8 cellular contexts compared by ENCODE assay signal in the genomic region with DNA sequence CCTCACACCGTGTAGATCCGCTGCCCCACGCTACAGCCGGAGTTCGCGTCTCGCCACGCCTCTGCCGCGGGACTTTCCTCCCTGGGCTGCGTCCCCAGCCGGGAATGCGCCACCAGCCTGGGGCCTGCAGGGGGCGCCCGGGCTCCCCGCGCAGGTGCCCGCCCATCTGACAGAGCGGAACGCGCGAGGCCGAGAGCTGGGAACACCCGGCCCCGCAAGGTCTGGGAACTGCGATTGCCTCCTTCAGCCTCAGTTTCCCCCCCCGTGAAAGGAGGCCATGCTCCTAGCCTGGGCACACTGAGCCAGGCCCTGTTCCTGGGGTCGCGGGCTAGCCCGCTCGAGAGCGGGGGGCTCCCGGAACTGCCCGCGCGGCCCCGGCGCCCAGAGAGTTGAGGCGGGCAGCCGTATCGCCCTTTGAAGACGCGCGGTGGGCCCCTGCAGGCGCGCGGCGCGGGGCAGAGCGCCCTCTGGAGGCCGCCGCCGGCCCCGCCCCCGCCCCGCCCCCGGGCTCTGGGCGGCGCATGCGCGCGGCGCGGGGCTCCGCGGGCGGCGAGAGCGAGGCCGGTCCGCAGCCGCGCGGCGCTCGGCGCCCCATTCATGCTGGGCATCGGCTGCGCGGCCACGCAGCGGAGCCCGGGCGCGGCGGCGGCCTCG. TPM values are rescaled to one million over a fixed set of nuclear protein-coding genes. Genes with fewer than 3 reads are reported as not detected.
A peak's percentile ranks its signal among the peaks of the same experiment; 100 is the strongest.
DNase-seq lines count a peak whose midpoint lies in the region; ATAC-seq, FAIRE-seq and TF ChIP-seq lines count a peak whose summit lies in the region.

A gene (plus strand): TSS at position 594 of the 654 bp plus-strand sequence. CDS start 5,479 bp downstream, outside the sequence.

- H3K4me1 Mint-ChIP-seq in activated T-cell treated with anti-CD3 and anti-CD28 coated beads, Interleukin-2, amount 50 U/mL, for 24 hours (ENCODE audit: low read depth), result peaks cover 19% of the 10 kb centered on the region
- H3K4me1 Mint-ChIP-seq in naive thymus-derived CD4-positive, alpha-beta T cell, result peaks cover 0 to 28% (median 9%) of the 10 kb centered on the region in 7 donors
- H3K4me1 Mint-ChIP-seq in stimulated activated naive B cell treated with anti-CD40 and anti-IgM and Interleukin-4, amounts not matched to agents 10 μg/mL and 1 μg/mL and 100 μg/mL, for 72 hours, result peaks cover 41 to 60% of the 10 kb centered on the region in 2 donors

- DNase-seq in DMS 273 (lab: John Stamatoyannopoulos, UW; ENCODE audit: unreplicated experiment) (peak; percentile 92), HTR-8/SVneo (ENCODE audit: insufficient read length, low spot score) (peak; percentile 83), PC-3 (peak; percentile 77), esophagus squamous epithelium (lab: John Stamatoyannopoulos, UW) (peak; percentile 58)
- peak; percentile 94 for DNase-seq in activated T-cell treated with anti-CD3 and anti-CD28 coated beads, Interleukin-2, amount 50 U/mL, for 24 hours
- DNase-seq in naive thymus-derived CD4-positive, alpha-beta T cell, result peak; percentile 78 to 94 (median 90)
- DNase-seq in stimulated activated naive B cell treated with anti-CD40 and anti-IgM and Interleukin-4, amounts not matched to agents 10 μg/mL and 1 μg/mL and 100 μg/mL, for 72 hours, result peak; percentile 90

- ATAC-seq in GM21367 (IDR thresholded peaks at IDR 0.05; ENCODE audit: unreplicated experiment), result peak; percentile 54
- peak; percentile 74 for ATAC-seq in PC-3
- ATAC-seq in naive thymus-derived CD4-positive, alpha-beta T cell, result peak; percentile 91
- ATAC-seq in stimulated activated naive B cell treated with anti-CD40 and anti-IgM and Interleukin-4, amounts not matched to agents 10 μg/mL and 1 μg/mL and 100 μg/mL, for 72 hours (replicated peaks), result peak; percentile 72 to 74

- peaks cover 41% of the 10 kb centered on the region for H3K79me2 ChIP-seq in PC-3 (ENCODE audit: low read length)

- H3K27ac Mint-ChIP-seq in activated T-cell treated with anti-CD3 and anti-CD28 coated beads, Interleukin-2, amount 50 U/mL, for 24 hours, result peak within 1 kb of the TSS; percentile 90
- H3K27ac Mint-ChIP-seq in naive thymus-derived CD4-positive, alpha-beta T cell, result peak within 1 kb of the TSS; percentile 79 to 96 (median 90)
- peak within 1 kb of the TSS; percentile 97 for H3K27ac Mint-ChIP-seq in stimulated activated naive B cell treated with anti-CD40 and anti-IgM and Interleukin-4, amounts not matched to agents 10 μg/mL and 1 μg/mL and 100 μg/mL, for 72 hours

- peaks cover 16% of the 10 kb centered on the region for H3K27me3 Mint-ChIP-seq in activated T-cell treated with anti-CD3 and anti-CD28 coated beads, Interleukin-2, amount 50 U/mL, for 24 hours
- H3K27me3 Mint-ChIP-seq in naive thymus-derived CD4-positive, alpha-beta T cell, result peaks cover 5 to 19% (median 11%) of the 10 kb centered on the region in 5 donors
- H3K27me3 Mint-ChIP-seq in stimulated activated naive B cell treated with anti-CD40 and anti-IgM and Interleukin-4, amounts not matched to agents 10 μg/mL and 1 μg/mL and 100 μg/mL, for 72 hours, result peaks cover 20 to 28% of the 10 kb centered on the region in 2 donors

- H3K4me3 Mint-ChIP-seq in activated T-cell treated with anti-CD3 and anti-CD28 coated beads, Interleukin-2, amount 50 U/mL, for 24 hours, result peak within 1 kb of the TSS; percentile 78
- peak within 1 kb of the TSS; percentile 83 to 92 (median 88) for H3K4me3 Mint-ChIP-seq in naive thymus-derived CD4-positive, alpha-beta T cell
- H3K4me3 Mint-ChIP-seq in stimulated activated naive B cell treated with anti-CD40 and anti-IgM and Interleukin-4, amounts not matched to agents 10 μg/mL and 1 μg/mL and 100 μg/mL, for 72 hours, result peak within 1 kb of the TSS; percentile 83 to 86

- H3K4me2 ChIP-seq in PC-3 (ENCODE audit: low read length), result peak within 1 kb of the TSS; percentile 90

- H2AFZ ChIP-seq in PC-3 (ENCODE audit: low read length), result peak within 1 kb of the TSS; percentile 96

- no peaks in the 10 kb centered on the region for H3F3A ChIP-seq in PC-3 (ENCODE audit: low read length, unreplicated experiment)

- H3K27me3 ChIP-seq in PC-3 (ENCODE audit: low read length) (no peaks in the 10 kb centered on the region), esophagus squamous epithelium (peaks cover 0 to 13% (median 0%) of the 10 kb centered on the region in 4 donors)
- no peaks in the 10 kb centered on the region for H3K27me3 ChIP-seq in naive thymus-derived CD4-positive, alpha-beta T cell (ENCODE audit: control insufficient read depth in 2 of 2, insufficient read depth in 2 of 2, low read length in 2 of 2)

- TF ChIP-seq CTCF in PC-3 (conservative IDR thresholded peaks at IDR 0.05; ENCODE audit: low read depth, low read length), result peak; percentile 71
- peak; percentile 86 to 97 (median 94) for TF ChIP-seq CTCF in esophagus squamous epithelium (IDR thresholded peaks at IDR 0.05)

- peak; percentile 86 for FAIRE-seq in HTR-8/SVneo (lab: Jason Lieb, UNC)

- 5% methylated on average over 4 of the region's 88 CpGs; no CpG with 5 or more reads in 1 of the 2 donors for WGBS in esophagus squamous epithelium, 2 donors

- peak within 1 kb of the TSS; percentile 78 for H3K9ac ChIP-seq in PC-3 (ENCODE audit: low read length)

- CTCF ChIA-PET in PC-3 (lab: Charles Lee), result interaction anchor here (0.6 to 1.2 kb wide), 5 partner anchors 22 to 232 kb away, joined by 3 to 5 read pairs (median 4); no protein-coding TSS in a partner anchor
- CTCF ChIA-PET in naive thymus-derived CD4-positive, alpha-beta T cell (lab: Charles Lee), result interaction anchor here (0.7 to 1.2 kb wide), 4 partner anchors 12 to 564 kb away, joined by 3 to 4 read pairs (median 3); no protein-coding TSS in a partner anchor

- intact Hi-C loops in PC-3 (cut with micrococcal nuclease), result loop anchor here (2.0 to 5.0 kb wide), 3 partner anchors 145 to 305 kb away; no protein-coding TSS in a partner anchor
- intact Hi-C loops in esophagus squamous epithelium (cut with DNase I), result loop anchor here (5.0 to 10.0 kb wide), 3 partner anchors 230 to 472 kb away; no protein-coding TSS in a partner anchor
- intact Hi-C loops in naive thymus-derived CD4-positive, alpha-beta T cell (cut with micrococcal nuclease), result loop anchor here (1.0 to 10.0 kb wide), 21 partner anchors 71 to 1608 kb away; a partner anchor contains a TSS

- no peaks in the 10 kb centered on the region for H3K9me2 ChIP-seq in PC-3 (replicated peaks; ENCODE audit: low read length)

- peaks cover 7% of the 10 kb centered on the region for H3K4me1 ChIP-seq in PC-3 (ENCODE audit: insufficient read depth, low read length)
- H3K4me1 ChIP-seq in esophagus squamous epithelium, result peaks cover 23 to 55% (median 23%) of the 10 kb centered on the region in 3 donors
- peaks cover 6 to 8% of the 10 kb centered on the region in 2 donors for H3K4me1 ChIP-seq in naive thymus-derived CD4-positive, alpha-beta T cell (ENCODE audit: control insufficient read depth in 2 of 2, insufficient read depth in 2 of 2, low read length in 2 of 2)

- H3K4me3 ChIP-seq in PC-3 (ENCODE audit: low read length), result peak within 1 kb of the TSS; percentile 83
- peak within 1 kb of the TSS; percentile 60 to 95 (median 68) for H3K4me3 ChIP-seq in esophagus squamous epithelium
- H3K4me3 ChIP-seq in naive thymus-derived CD4-positive, alpha-beta T cell (ENCODE audit: low read length), result peak within 1 kb of the TSS; percentile 57

- H3K36me3 ChIP-seq in PC-3 (ENCODE audit: low read depth, low read length), result no peaks in the 10 kb centered on the region
- no peaks in the 10 kb centered on the region for H3K36me3 ChIP-seq in esophagus squamous epithelium
- H3K36me3 ChIP-seq in naive thymus-derived CD4-positive, alpha-beta T cell (ENCODE audit: control insufficient read depth in 2 of 3, insufficient read depth in 3 of 3, low read length in 3 of 3), result no peaks in the 10 kb centered on the region

- no TSS peak for BruUV-seq in PC-3 (replicated peaks; lab: Mats Ljungman, UMichigan)

- no peaks in the 10 kb centered on the region for H3K9me3 Mint-ChIP-seq in activated T-cell treated with anti-CD3 and anti-CD28 coated beads, Interleukin-2, amount 50 U/mL, for 24 hours
- peaks cover 0 to 2% (median 0%) of the 10 kb centered on the region in 11 donors for H3K9me3 Mint-ChIP-seq in naive thymus-derived CD4-positive, alpha-beta T cell
- H3K9me3 Mint-ChIP-seq in stimulated activated naive B cell treated with anti-CD40 and anti-IgM and Interleukin-4, amounts not matched to agents 10 μg/mL and 1 μg/mL and 100 μg/mL, for 72 hours, result no peaks in the 10 kb centered on the region

- no peaks in the 10 kb centered on the region for H3K36me3 Mint-ChIP-seq in activated T-cell treated with anti-CD3 and anti-CD28 coated beads, Interleukin-2, amount 50 U/mL, for 24 hours (ENCODE audit: low read depth)
- no peaks in the 10 kb centered on the region for H3K36me3 Mint-ChIP-seq in naive thymus-derived CD4-positive, alpha-beta T cell
- H3K36me3 Mint-ChIP-seq in stimulated activated naive B cell treated with anti-CD40 and anti-IgM and Interleukin-4, amounts not matched to agents 10 μg/mL and 1 μg/mL and 100 μg/mL, for 72 hours, result peaks cover 0 to 7% of the 10 kb centered on the region in 2 donors

- POLR2A ChIA-PET in PC-3 (lab: Charles Lee; ENCODE audit: unreplicated experiment), result no interaction called here
- POLR2A ChIA-PET in naive thymus-derived CD4-positive, alpha-beta T cell (lab: Charles Lee), result interaction anchor here (0.8 to 1.0 kb wide), 2 partner anchors 35 to 280 kb away, joined by 3 read pairs; no protein-coding TSS in a partner anchor

- peaks cover 14% of the 10 kb centered on the region; the same call in 1 of the 2 replicates for H4K20me1 ChIP-seq in PC-3 (ENCODE audit: low read length)

- TF ChIP-seq POLR2A in esophagus squamous epithelium (IDR thresholded peaks at IDR 0.05), result peak in 1 of 4 donors; percentile 38

- no peaks in the 10 kb centered on the region for H3K9me3 ChIP-seq in PC-3 (ENCODE audit: low read length)
- H3K9me3 ChIP-seq in esophagus squamous epithelium, result no peaks in the 10 kb centered on the region
- no peaks in the 10 kb centered on the region for H3K9me3 ChIP-seq in naive thymus-derived CD4-positive, alpha-beta T cell (ENCODE audit: control insufficient read depth in 2 of 3, low read length in 3 of 3)

- peak within 1 kb of the TSS; percentile 30; the same call in 1 of the 2 replicates for H3K27ac ChIP-seq in PC-3 (ENCODE audit: low read length)
- peak within 1 kb of the TSS; percentile 83 to 93 (median 86) for H3K27ac ChIP-seq in esophagus squamous epithelium
- H3K27ac ChIP-seq in naive thymus-derived CD4-positive, alpha-beta T cell (ENCODE audit: low read depth, low read length), result peak within 1 kb of the TSS; percentile 91

RNA-seq across cellular contexts. Expression of the gene that starts here (rescaled TPM):
- total RNA-seq in PC-3 (2014; rRNA removed) (30.0 and 38.0 TPM in 2 replicates), esophagus squamous epithelium (10 to 100 TPM; 19.7 to 27.5 (median 23.9) TPM)
- total RNA-seq in naive thymus-derived CD4-positive, alpha-beta T cell, result 10 to 100 TPM in 3 of 5 experiments, 1 to 10 TPM in 2; 7.8 to 16.8 (median 10.7) TPM
- polyA plus RNA-seq in naive thymus-derived CD4-positive, alpha-beta T cell, result 1 to 10 TPM in 1 of 2 donors, under 1 TPM in 1; 0.27 to 1.6 TPM

Comparison
In these comparisons a context has a peak if more than half of its experiments do, and no peak if none do; other contexts are left out.
1. Peak in every context shown above with its lines: DNase-seq, ATAC-seq, H3K4me3 ChIP-seq and H3K27ac ChIP-seq.
2. H3K27ac ChIP-seq: peak in every context shown above with its lines; median percentile 91 in naive thymus-derived CD4-positive, alpha-beta T cell; 86 in esophagus squamous epithelium; 30 in PC-3.